22 cellular contexts compared by ENCODE assay signal in genomic region chr11:26470992-26471391, GRCh38.
DNase-seq lines count a peak whose midpoint lies in the region; ATAC-seq, FAIRE-seq and TF ChIP-seq lines count a peak whose summit lies in the region.
"Had no signal": no experiment of that assay in that cellular context is flagged by ENCODE, and none has a peak within 500 bp of the region (broad histone marks: within the 10 kb centered on the region; RNA-seq: fewer than 3 reads in every experiment).

No MANE protein-coding gene starts in this region.

- no peaks in the 10 kb centered on the region for H3K79me2 ChIP-seq in GM12878 (ENCODE audit: control insufficient read depth, insufficient read depth, low read length)
- no peaks in the 10 kb centered on the region; the same call in 1 of the 2 replicates for H3K79me2 ChIP-seq in H9 (ENCODE audit: insufficient read depth, low read length)

- H3K36me3 ChIP-seq in GM12878 (ENCODE audit: control insufficient read depth in 2 of 2, insufficient read depth in 2 of 2, low read length in 1 of 2) (no peaks in the 10 kb centered on the region), right lobe of liver (no peaks in the 10 kb centered on the region)
- H3K36me3 ChIP-seq: HAP-1, SJSA1 had no signal

- H3K4me1 ChIP-seq in GM12878 (ENCODE audit: control insufficient read depth, insufficient read depth, low read length) (no peaks in the 10 kb centered on the region), right lobe of liver (no peaks in the 10 kb centered on the region), H9 (ENCODE audit: insufficient read depth, low read length) (no peaks in the 10 kb centered on the region)
- H3K4me1 ChIP-seq: SJSA1 had no signal

- H2BK120ac ChIP-seq in H9 (ENCODE audit: low read depth, low read length, poor library complexity, severe bottlenecking) = no peak overlapping the region

- H3K14ac ChIP-seq in H9 (ENCODE audit: insufficient read depth, low read length) = no peak overlapping the region

- H3K79me1 ChIP-seq in H9 (ENCODE audit: insufficient read depth, low read depth, low read length, poor library complexity, severe bottlenecking) = no peaks in the 10 kb centered on the region

- in situ Hi-C loops in GM12878 (cut with MboI) = no loop called here

- H4K20me1 ChIP-seq in GM12878 (ENCODE audit: control insufficient read depth, insufficient read depth) = no peaks in the 10 kb centered on the region
- H4K20me1 ChIP-seq in H9 (ENCODE audit: control insufficient read depth, insufficient read depth, insufficient read length) = no peaks in the 10 kb centered on the region

- H4K91ac ChIP-seq in H9 (ENCODE audit: insufficient read length, low read depth, low read length) = no peak overlapping the region

- H3K56ac ChIP-seq in H9 (ENCODE audit: insufficient read length, low read depth, low read length) = no peak overlapping the region

- no peak overlapping the region for H2BK15ac ChIP-seq in H9 (ENCODE audit: low read depth, low read length)

- SMC1A ChIA-PET in GM12878 (lab: Charles Lee; ENCODE audit: uncharacterized antibody, unreplicated experiment) = interaction anchor here (1.0 to 4.4 kb wide), 19 partner anchors 10 to 691 kb away, joined by 3 to 37 read pairs (median 5); no protein-coding TSS in a partner anchor

- H3K9me3 ChIP-seq in GM12878 (replicated peaks; ENCODE audit: control insufficient read depth, insufficient read depth, low read length) = no peaks in the 10 kb centered on the region
- H3K9me3 ChIP-seq in right lobe of liver = no peaks in the 10 kb centered on the region
- H3K9me3 ChIP-seq in H9 (ENCODE audit: control insufficient read depth, low read depth, low read length) = no peaks in the 10 kb centered on the region
- H3K9me3 ChIP-seq: HAP-1, SJSA1 had no signal

- POLR2A ChIA-PET in GM12878 (lab: Charles Lee) = interaction anchor here (0.6 kb wide), 1 partner anchor 297 kb away, joined by 5 read pairs; no protein-coding TSS in a partner anchor

- H2BK5ac ChIP-seq in H9 (ENCODE audit: insufficient read length, low read length) = no peak overlapping the region

- H3K27me3 ChIP-seq in GM12878 (replicated peaks in 1 of 2; ENCODE audit: control insufficient read depth in 2 of 2, insufficient read depth in 2 of 2, low read length in 1 of 2) (no peaks in the 10 kb centered on the region), right lobe of liver (no peaks in the 10 kb centered on the region), H9 (ENCODE audit: insufficient read depth, low read length) (no peaks in the 10 kb centered on the region)
- H3K27me3 ChIP-seq: SJSA1 had no signal

- H2AFZ ChIP-seq in GM12878 (ENCODE audit: control insufficient read depth, low read depth, low read length) (no peak overlapping the region), H9 (ENCODE audit: low read length) (no peak overlapping the region)
- H2AFZ ChIP-seq: GM23248, PC-9 had no signal

- H3K27ac Mint-ChIP-seq in H9 = no peak overlapping the region
- no peak overlapping the region for H3K27ac Mint-ChIP-seq in activated T-cell treated with anti-CD3 and anti-CD28 coated beads, Interleukin-2, amount 50 U/mL, for 72 hours
- H3K27ac Mint-ChIP-seq: B cell had no signal

- no peak overlapping the region for H3K4me3 Mint-ChIP-seq in H9
- H3K4me3 Mint-ChIP-seq in activated T-cell treated with anti-CD3 and anti-CD28 coated beads, Interleukin-2, amount 50 U/mL, for 72 hours = no peak overlapping the region
- H3K4me3 Mint-ChIP-seq: B cell had no signal

- H3K4ac ChIP-seq in H9 (ENCODE audit: low read depth, low read length) = no peak overlapping the region

- TF ChIP-seq POLR2A in GM12878 (IDR thresholded peaks at IDR 0.05; ENCODE audit: low read depth, low read length) = no peak
- TF ChIP-seq POLR2A in right lobe of liver (IDR thresholded peaks at IDR 0.05) = no peak

- H3K36me3 Mint-ChIP-seq in H9 (ENCODE audit: insufficient read depth in 1 of 3, low read depth in 3 of 3) = no peaks in the 10 kb centered on the region
- H3K36me3 Mint-ChIP-seq in activated T-cell treated with anti-CD3 and anti-CD28 coated beads, Interleukin-2, amount 50 U/mL, for 72 hours (ENCODE audit: insufficient read depth in 2 of 2) = no peaks in the 10 kb centered on the region

- DNase-seq in OCI-M1 (lab: John Stamatoyannopoulos, UW) (peak; percentile 17), GM12878 (ENCODE audit: low read depth, low spot score) (no peak), right lobe of liver (no peak), H9 (no peak)
- no peak for DNase-seq in activated T-cell treated with anti-CD3 and anti-CD28 coated beads, Interleukin-2, amount 50 U/mL, for 72 hours
- DNase-seq: GM23248, KBM-7, MM.1S, NCI-H1694, NCI-H2029 treated with DMSO at 0.1 percent for 48 hours, NCI-H446 treated with DMSO at 0.1 percent for 48 hours, NCI-H526, PC-9, Right ventricle myocardium superior had no signal

- H3K9ac ChIP-seq in GM12878 (ENCODE audit: control insufficient read depth, insufficient read depth, low read length) (no peak overlapping the region), H9 (ENCODE audit: extremely low read depth, insufficient read length, low read length) (no peak overlapping the region)
- H3K9ac ChIP-seq: GM23248 had no signal

- WGBS in GM12878 (ENCODE audit: insufficient coverage, insufficient replicate concordance, low lambda C conversion rate, missing lambda C conversion rate) = 0% methylated on average over 2 of the region's 2 CpGs
- 26% methylated on average over 2 of the region's 2 CpGs for whole genome bisulfite sequencing in right lobe of liver (ENCODE audit: insufficient coverage, low coverage, low lambda C conversion rate, missing lambda C conversion rate)
- no CpG with 5 or more reads among the region's 2 CpGs for WGBS in H9 (ENCODE audit: extremely low coverage, insufficient read length, low lambda C conversion rate)

- no peaks in the 10 kb centered on the region for H3K27me3 Mint-ChIP-seq in H9 (ENCODE audit: low read depth)
- no peaks in the 10 kb centered on the region for H3K27me3 Mint-ChIP-seq in activated T-cell treated with anti-CD3 and anti-CD28 coated beads, Interleukin-2, amount 50 U/mL, for 72 hours (ENCODE audit: low read depth)
- H3K27me3 Mint-ChIP-seq: B cell had no signal

- no peaks in the 10 kb centered on the region for H3K4me1 Mint-ChIP-seq in H9
- no peaks in the 10 kb centered on the region for H3K4me1 Mint-ChIP-seq in activated T-cell treated with anti-CD3 and anti-CD28 coated beads, Interleukin-2, amount 50 U/mL, for 72 hours (ENCODE audit: low read depth)
- H3K4me1 Mint-ChIP-seq: B cell had no signal

- H3K27ac ChIP-seq in GM12878 (ENCODE audit: control insufficient read depth, insufficient read depth) = no peak overlapping the region
- no peak overlapping the region for H3K27ac ChIP-seq in right lobe of liver
- H3K27ac ChIP-seq in H9 (ENCODE audit: insufficient read length, low read depth, low read length) = no peak overlapping the region
- H3K27ac ChIP-seq: C4-2B, GM23248, PC-9, SJSA1 had no signal

- no peaks in the 10 kb centered on the region for H3K23me2 ChIP-seq in H9 (ENCODE audit: insufficient read length, low read depth, low read length, poor library complexity, severe bottlenecking)

- CTCF ChIA-PET in GM12878 (lab: Yijun Ruan, JAX) = interaction anchor here (0.7 to 4.0 kb wide), 17 partner anchors 7 to 684 kb away, joined by 3 to 28 read pairs (median 4); no protein-coding TSS in a partner anchor

- intact Hi-C loops in GM12878 (cut with micrococcal nuclease; ENCODE audit: unreplicated experiment) (loop anchor here (2.0 to 5.0 kb wide), 2 partner anchors 161 to 178 kb away; no protein-coding TSS in a partner anchor), right lobe of liver (cut with DNase I) (no loop called here)

- H3K4me3 ChIP-seq in GM12878 (no peak overlapping the region), right lobe of liver (no peak overlapping the region)
- H3K4me3 ChIP-seq: GM23248, HAP-1, PC-9, SJSA1 had no signal

- ATAC-seq in GM12878 = peak; percentile 53
- ATAC-seq in right lobe of liver = peak in 3 of 4 donors; percentile 60 to 89 (median 63)
- no peak for ATAC-seq in GM18907 (IDR thresholded peaks at IDR 0.05; ENCODE audit: unreplicated experiment)
- no peak for ATAC-seq in activated T-cell treated with anti-CD3 and anti-CD28 coated beads, Interleukin-2, amount 50 U/mL, for 72 hours (replicated peaks in 1 of 2)

- no peak overlapping the region for H4K5ac ChIP-seq in H9 (ENCODE audit: insufficient read length, low read depth, low read length)

- no peak overlapping the region for H2BK12ac ChIP-seq in H9 (ENCODE audit: insufficient read length, low read depth, low read length)

- no peak overlapping the region for H2AK5ac ChIP-seq in H9 (ENCODE audit: insufficient read length, low read length)

- H3K18ac ChIP-seq in H9 (ENCODE audit: insufficient read length, low read depth, low read length) = no peak overlapping the region

- no peak overlapping the region for H4K8ac ChIP-seq in H9 (replicated peaks; ENCODE audit: insufficient read length, low read depth, low read length)

- TF ChIP-seq CTCF in LNCAP (IDR thresholded peaks at IDR 0.05) = peak; percentile 35; the same call in 1 of the 2 replicates
- peak in 1 of 3 experiments; percentile 50; a peak in 2 of 6 replicates for TF ChIP-seq CTCF in GM12878 (IDR thresholded peaks at IDR 0.05 in 2 of 3, conservative IDR thresholded peaks at IDR 0.05 in 1 of 3; ENCODE audit: control insufficient read depth in 2 of 3, extremely low read depth in 1 of 3, insufficient read depth in 1 of 3, low read depth in 3 of 3, low read length in 3 of 3)
- peak in 3 of 4 donors; percentile 5 to 43 (median 20) for TF ChIP-seq CTCF in right lobe of liver (IDR thresholded peaks at IDR 0.05)
- no peak for TF ChIP-seq CTCF in H9 (conservative IDR thresholded peaks at IDR 0.05)

- H3K23ac ChIP-seq in H9 (ENCODE audit: insufficient read length, low read depth, low read length) = no peak overlapping the region

- RAD21 ChIA-PET in GM12878 (lab: Charles Lee; ENCODE audit: unreplicated experiment) = interaction anchor here (1.0 to 4.3 kb wide), 8 partner anchors 81 to 687 kb away, joined by 3 to 17 read pairs (median 4); no protein-coding TSS in a partner anchor

- H3T11ph ChIP-seq in H9 (ENCODE audit: low read length) = no peak overlapping the region

- no peak overlapping the region for H2BK20ac ChIP-seq in H9 (ENCODE audit: low read depth, low read length, poor library complexity, severe bottlenecking)

- TF ChIP-seq EP300 in GM12878 (IDR thresholded peaks at IDR 0.05; ENCODE audit: borderline replicate concordance in 1 of 2, control insufficient read depth in 1 of 2, low read depth in 2 of 2, low read length in 2 of 2) = no peak

- H3K4me2 ChIP-seq in GM12878 (ENCODE audit: control insufficient read depth, insufficient read depth) (no peak overlapping the region), H9 (ENCODE audit: insufficient read depth, insufficient read length, low read length) (no peak overlapping the region)
- H3K4me2 ChIP-seq: PC-9 had no signal

- no peaks in the 10 kb centered on the region for H3K9me3 Mint-ChIP-seq in H9
- H3K9me3 Mint-ChIP-seq in activated T-cell treated with anti-CD3 and anti-CD28 coated beads, Interleukin-2, amount 50 U/mL, for 72 hours = peaks cover 6 to 8% of the 10 kb centered on the region in 2 donors

- TF ChIP-seq RAD21 in GM12878 (IDR thresholded peaks at IDR 0.05; ENCODE audit: insufficient read depth, low read depth, low read length) = peak; percentile 49; the same call in 1 of the 2 replicates

- BruUV-seq in GM12878 (replicated peaks; lab: Mats Ljungman, UMichigan) = no TSS peak

- no peak for FAIRE-seq in GM12878 (lab: Jason Lieb, UNC)
- FAIRE-seq: D721Med, HTR-8/SVneo had no signal

TF ChIP-seq in GM12878, 131 proteins besides CTCF, POLR2A, EP300 and RAD21 (continues in another document):
- TF ChIP-seq EGR1 (IDR thresholded peaks at IDR 0.05; ENCODE audit: borderline replicate concordance in 1 of 2, low read depth in 2 of 2, low read length in 2 of 2) = no peak

Comparison
In these comparisons a context has a peak if more than half of its experiments do, and no peak if none do; other contexts are left out.
1. ATAC-seq: peak in GM12878 (single experiment) and right lobe of liver (3 of 4); none in GM18907 (single experiment) and activated T-cell treated with anti-CD3 and anti-CD28 coated beads, Interleukin-2, amount 50 U/mL, for 72 hours (0 of 2).